Comparison of ENCODE assay signal across 7 cellular contexts in genomic region chr16:2606820-2607219, GRCh38.
DNase-seq lines count a peak whose midpoint lies in the region; ATAC-seq and FAIRE-seq lines count a peak whose summit lies in the region.
"Not testable (repeated sequence)": the region's sequence is repeated elsewhere in the genome, so short reads cannot be mapped to it uniquely, and the experiment has no call there.

No MANE protein-coding gene starts in this region.

- CTCF ChIA-PET in activated CD8-positive, alpha-beta memory T cell treated with anti-CD3 and anti-CD28 coated beads, Interleukin-2, amount 10 ng/mL, durations not matched to agents 7 days and 5 days (lab: Charles Lee): not testable (repeated sequence)

- not testable (repeated sequence) for H3K4me3 Mint-ChIP-seq in activated CD8-positive, alpha-beta memory T cell treated with anti-CD3 and anti-CD28 coated beads, Interleukin-2, amount 10 ng/mL, durations not matched to agents 7 days and 5 days; naive B cell

- peaks cover 22% of the 10 kb centered on the region for H3K4me1 Mint-ChIP-seq in activated CD8-positive, alpha-beta memory T cell treated with anti-CD3 and anti-CD28 coated beads, Interleukin-2, amount 10 ng/mL, durations not matched to agents 7 days and 5 days
- peaks cover 12 to 31% (median 28%) of the 10 kb centered on the region in 3 donors for H3K4me1 Mint-ChIP-seq in naive B cell

- not testable (repeated sequence) for H3K27me3 Mint-ChIP-seq in activated CD8-positive, alpha-beta memory T cell treated with anti-CD3 and anti-CD28 coated beads, Interleukin-2, amount 10 ng/mL, durations not matched to agents 7 days and 5 days; naive B cell

- H3K27ac Mint-ChIP-seq in activated CD8-positive, alpha-beta memory T cell treated with anti-CD3 and anti-CD28 coated beads, Interleukin-2, amount 10 ng/mL, durations not matched to agents 7 days and 5 days; naive B cell: not testable (repeated sequence)

- not testable (repeated sequence) for DNase-seq in GM18507 (ENCODE audit: extremely low spot score, insufficient read length, low read depth); activated CD8-positive, alpha-beta memory T cell treated with anti-CD3 and anti-CD28 coated beads, Interleukin-2, amount 10 ng/mL, durations not matched to agents 7 days and 5 days; naive B cell

- H3K9me3 Mint-ChIP-seq in activated CD8-positive, alpha-beta memory T cell treated with anti-CD3 and anti-CD28 coated beads, Interleukin-2, amount 10 ng/mL, durations not matched to agents 7 days and 5 days (ENCODE audit: low read depth); naive B cell: not testable (repeated sequence)

- H3K36me3 Mint-ChIP-seq in activated CD8-positive, alpha-beta memory T cell treated with anti-CD3 and anti-CD28 coated beads, Interleukin-2, amount 10 ng/mL, durations not matched to agents 7 days and 5 days; naive B cell: not testable (repeated sequence)

- peak; percentile 55 for ATAC-seq in GM19395 (IDR thresholded peaks at IDR 0.05; ENCODE audit: unreplicated experiment)
- peak; percentile 42 for ATAC-seq in HG02623 (IDR thresholded peaks at IDR 0.05; ENCODE audit: unreplicated experiment)
- ATAC-seq in HG03135 (IDR thresholded peaks at IDR 0.05; ENCODE audit: unreplicated experiment): peak; percentile 38
- peak; percentile 41 for ATAC-seq in HG03571 (IDR thresholded peaks at IDR 0.05; ENCODE audit: unreplicated experiment)
- peak; percentile 8 for ATAC-seq in activated CD8-positive, alpha-beta memory T cell treated with anti-CD3 and anti-CD28 coated beads, Interleukin-2, amount 10 ng/mL, durations not matched to agents 7 days and 5 days
- peak; percentile 73 to 83 for ATAC-seq in naive B cell (ENCODE audit: low read depth in 2 of 2)

- FAIRE-seq in GM18507 (lab: Jason Lieb, UNC): peak; percentile 99

Comparison
In these comparisons a context has a peak if more than half of its experiments do, and no peak if none do; other contexts are left out.
1. ATAC-seq: peak in every context shown above with its lines; median percentile 78 in naive B cell; 55 in GM19395; 42 in HG02623; 41 in HG03571; 38 in HG03135; 8 in activated CD8-positive, alpha-beta memory T cell treated with anti-CD3 and anti-CD28 coated beads, Interleukin-2, amount 10 ng/mL, durations not matched to agents 7 days and 5 days.